11 cellular contexts compared by ENCODE assay signal in the genomic region with DNA sequence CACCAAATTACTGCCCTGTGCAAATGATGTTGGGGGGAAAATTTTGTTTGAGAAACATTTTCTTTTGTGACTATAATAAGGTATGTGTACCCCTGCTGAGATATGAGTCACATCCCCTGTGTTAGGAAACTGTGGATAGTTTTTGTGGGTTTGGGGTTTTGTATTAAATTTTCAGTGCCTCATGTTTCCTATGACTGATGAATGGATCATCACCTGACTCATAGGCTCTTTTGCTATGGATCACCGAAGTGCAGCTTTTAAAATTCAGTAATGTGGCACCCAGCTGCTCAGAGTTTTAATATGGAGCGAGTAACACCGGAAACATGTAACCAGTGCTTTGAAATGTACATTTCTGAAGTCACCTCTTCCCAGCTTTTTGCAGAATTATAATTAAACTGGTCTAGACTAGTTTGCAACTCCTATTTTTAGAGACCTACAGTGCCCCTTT.
DNase-seq lines count a peak whose midpoint lies in the region; ATAC-seq and TF ChIP-seq lines count a peak whose summit lies in the region.
"Had no signal": no experiment of that assay in that cellular context is flagged by ENCODE, and none has a peak within 500 bp of the region (broad histone marks: within the 10 kb centered on the region; RNA-seq: fewer than 3 reads in every experiment).

No MANE protein-coding gene starts in this region.

- DNase-seq in activated CD4-positive, alpha-beta T cell treated with anti-CD3 and anti-CD28 coated beads for 36 hours = peak; percentile 40
- DNase-seq in activated CD4-positive, alpha-beta T cell treated with anti-CD3 and anti-CD28 coated beads for 1 hour = no peak
- DNase-seq in NB4 (ENCODE audit: low read depth) = peak; percentile 96
- DNase-seq in brain microvascular endothelial cell = peak; percentile 97
- peak; percentile 97 for DNase-seq in skeletal muscle cell (ENCODE audit: low read depth)
- no peak for DNase-seq in pons (ENCODE audit: low spot score)
- DNase-seq: NCI-H1105 treated with DMSO at 0.1 percent for 48 hours, spleen had no signal

- in situ Hi-C loops in brain microvascular endothelial cell (cut with HindIII; ENCODE audit: low pct_ligation_motif_present, low sequenced_read_pairs) = no loop called here

- no peak for TF ChIP-seq POLR2A in NB4 (IDR thresholded peaks at IDR 0.05; ENCODE audit: extremely low read depth, insufficient read length)

- H3K4me3 ChIP-seq in NB4 (ENCODE audit: low read depth, low read length) (no peak overlapping the region), brain microvascular endothelial cell (ENCODE audit: low read depth, low read length) (no peak overlapping the region), skeletal muscle cell (ENCODE audit: low read depth, low read length) (no peak overlapping the region)
- H3K4me3 ChIP-seq: spleen had no signal

- H3K36me3 Mint-ChIP-seq in activated CD4-positive, alpha-beta T cell treated with anti-CD3 and anti-CD28 coated beads for 36 hours (ENCODE audit: low read depth) = no peaks in the 10 kb centered on the region

- no peak for TF ChIP-seq CTCF in NB4 (IDR thresholded peaks at IDR 0.05; ENCODE audit: low read depth, low read length)
- no peak for TF ChIP-seq CTCF in brain microvascular endothelial cell (IDR thresholded peaks at IDR 0.05; ENCODE audit: low read depth, low read length, missing control alignments)

- CTCF ChIA-PET in activated CD4-positive, alpha-beta T cell treated with anti-CD3 and anti-CD28 coated beads for 36 hours (lab: Charles Lee) = interaction anchor here (0.7 to 1.4 kb wide), 2 partner anchors 100 to 1486 kb away, joined by 3 read pairs; no protein-coding TSS in a partner anchor

- intact Hi-C loops in activated CD4-positive, alpha-beta T cell treated with anti-CD3 and anti-CD28 coated beads for 36 hours (cut with DNase I, micrococcal nuclease) = loop anchor here (1.0 to 10.0 kb wide), 10 partner anchors 9 to 1420 kb away; a partner anchor contains a TSS

- ATAC-seq in activated CD4-positive, alpha-beta T cell treated with anti-CD3 and anti-CD28 coated beads for 36 hours = peak; percentile 93
- no peak for ATAC-seq in HG03045 (IDR thresholded peaks at IDR 0.05; ENCODE audit: unreplicated experiment)
- ATAC-seq in GM21723 (IDR thresholded peaks at IDR 0.05; ENCODE audit: unreplicated experiment) = no peak

- H3K4me3 Mint-ChIP-seq in activated CD4-positive, alpha-beta T cell treated with anti-CD3 and anti-CD28 coated beads for 36 hours = no peak overlapping the region

- peak overlapping the region; percentile 98 for H3K27ac ChIP-seq in brain microvascular endothelial cell
- H3K27ac ChIP-seq: C4-2B, spleen had no signal

- POLR2A ChIA-PET in activated CD4-positive, alpha-beta T cell treated with anti-CD3 and anti-CD28 coated beads for 36 hours (lab: Charles Lee) = no interaction called here

- peaks cover 4% of the 10 kb centered on the region for H3K9me3 Mint-ChIP-seq in activated CD4-positive, alpha-beta T cell treated with anti-CD3 and anti-CD28 coated beads for 36 hours (ENCODE audit: low read depth)

- H3K27me3 Mint-ChIP-seq in activated CD4-positive, alpha-beta T cell treated with anti-CD3 and anti-CD28 coated beads for 36 hours = peaks cover 58% of the 10 kb centered on the region

- H3K36me3 ChIP-seq in brain microvascular endothelial cell (replicated peaks) = no peaks in the 10 kb centered on the region
- H3K36me3 ChIP-seq: spleen had no signal

- H3K4me1 Mint-ChIP-seq in activated CD4-positive, alpha-beta T cell treated with anti-CD3 and anti-CD28 coated beads for 36 hours = peaks cover 28% of the 10 kb centered on the region

- no peaks in the 10 kb centered on the region for H3K27me3 ChIP-seq in brain microvascular endothelial cell (replicated peaks)

- H3K27ac Mint-ChIP-seq in activated CD4-positive, alpha-beta T cell treated with anti-CD3 and anti-CD28 coated beads for 36 hours = no peak overlapping the region

Comparison
In these comparisons a context has a peak if more than half of its experiments do, and no peak if none do; other contexts are left out.
1. DNase-seq: peak in activated CD4-positive, alpha-beta T cell treated with anti-CD3 and anti-CD28 coated beads for 36 hours (single experiment), NB4 (single experiment), brain microvascular endothelial cell (single experiment) and skeletal muscle cell (single experiment); none in activated CD4-positive, alpha-beta T cell treated with anti-CD3 and anti-CD28 coated beads for 1 hour (single experiment) and pons (single experiment).